ENCODE assay signal across 19 cellular contexts in the genomic region with DNA sequence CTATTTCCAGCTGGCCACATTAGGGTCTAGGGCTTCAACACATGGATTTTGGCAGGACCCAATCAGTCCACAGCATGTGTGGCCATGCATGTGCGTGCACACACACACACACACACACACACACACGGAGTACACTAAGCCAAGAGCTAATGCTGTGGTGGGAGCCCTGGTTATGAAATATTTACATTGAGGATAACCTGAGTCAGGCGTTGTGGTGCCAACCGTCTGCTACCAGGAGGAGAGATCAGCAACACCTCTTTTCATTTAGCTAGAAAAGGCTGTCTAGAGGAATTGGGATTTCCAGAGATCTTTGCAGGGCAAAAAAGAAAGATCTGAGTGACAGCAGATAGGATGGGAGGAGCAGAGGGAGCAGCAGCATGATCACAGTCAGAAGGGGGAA.
"Had no signal": no experiment of that assay in that cellular context is flagged by ENCODE, and none has a peak within 500 bp of the region (broad histone marks: within the 10 kb centered on the region; RNA-seq: fewer than 3 reads in every experiment).

No MANE protein-coding gene starts in this region.

- H3K4me3 ChIP-seq: coronary artery, left lung, prostate gland, vagina had no signal

- DNase-seq: activated CD4-positive, alpha-beta memory T cell treated with anti-CD3 and anti-CD28 coated beads, Interleukin-2, amount 10 ng/mL, durations not matched to agents 7 days and 5 days; activated CD4-positive, alpha-beta T cell treated with anti-CD3 and anti-CD28 coated beads for 48 hours; activated CD4-positive, CD25-positive, alpha-beta regulatory T cell; activated naive CD4-positive, alpha-beta T cell; activated naive CD8-positive, alpha-beta T cell treated with anti-CD3 and anti-CD28 coated beads for 36 hours; activated T-cell treated with anti-CD3 and anti-CD28 coated beads, Interleukin-2, amount 50 U/mL, for 1 hour; foreskin keratinocyte; glutamatergic neuron; hippocampal formation; left lung; stimulated activated naive CD8-positive, alpha-beta T cell treated with anti-CD3 and anti-CD28 coated beads, Interleukin-15, amount 100 ng/mL, for 72 hours; T-helper 1 cell; T1000; trophoblast cell had no signal

- ATAC-seq: activated T-helper 17 cell treated with anti-CD3 and anti-CD28 coated beads, Interleukin-2, amount 50 U/mL, for 72 hours; foreskin keratinocyte; left lung; right cardiac atrium; stimulated activated naive CD8-positive, alpha-beta T cell treated with anti-CD3 and anti-CD28 coated beads, Interleukin-15, amount 100 ng/mL, for 72 hours had no signal
